In the genomic region with DNA sequence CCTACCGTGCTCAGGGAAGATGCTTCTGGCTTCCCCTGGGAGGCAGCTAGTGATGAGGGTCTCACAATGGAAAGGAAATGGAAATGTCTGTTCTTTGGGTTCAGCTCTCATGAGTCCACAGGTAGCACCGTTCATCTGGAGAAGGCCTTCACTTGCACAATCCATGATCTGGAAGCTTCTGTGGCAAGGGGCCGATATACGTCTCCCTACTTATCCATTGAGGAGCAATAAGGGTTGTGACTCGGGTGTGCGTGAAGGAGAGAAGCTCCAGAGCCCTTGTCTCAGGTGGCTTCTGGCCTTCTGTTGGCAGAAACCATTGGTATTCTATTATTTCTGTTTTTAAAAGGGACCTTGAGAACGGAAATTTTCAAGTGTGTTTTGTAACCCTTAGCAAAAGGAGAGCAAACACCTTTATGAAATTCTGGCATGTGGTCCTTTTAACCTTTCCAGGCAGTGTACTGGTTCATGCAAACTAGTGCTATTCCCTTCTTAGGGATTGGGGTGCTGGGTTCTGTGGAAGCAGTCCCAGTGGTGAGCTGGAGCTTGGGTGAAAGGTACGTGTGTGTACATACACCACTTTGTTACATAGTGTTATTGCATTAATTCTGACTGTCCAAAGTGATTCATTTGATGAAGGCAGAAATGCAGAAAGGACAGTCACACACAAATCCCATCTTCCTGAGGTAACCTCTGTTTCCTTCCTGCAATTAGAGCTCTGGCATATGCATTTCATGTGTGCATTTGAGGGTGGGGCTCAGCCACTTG, we compare ENCODE assay signal across 12 cellular contexts. TPM values are rescaled to one million over a fixed set of nuclear protein-coding genes. Genes with fewer than 3 reads are reported as not detected.
DNase-seq lines count a peak whose midpoint lies in the region; ATAC-seq, FAIRE-seq and TF ChIP-seq lines count a peak whose summit lies in the region.
"Had no signal": no experiment of that assay in that cellular context is flagged by ENCODE, and none has a peak within 500 bp of the region (broad histone marks: within the 10 kb centered on the region; RNA-seq: fewer than 3 reads in every experiment).

No MANE protein-coding gene starts in this region.

- no peak overlapping the region for H2AFZ ChIP-seq in K562 (ENCODE audit: low read depth, low read length)

- H3K36me3 ChIP-seq in K562 (ENCODE audit: control insufficient read depth, insufficient read depth, low read length): no peaks in the 10 kb centered on the region
- H3K36me3 ChIP-seq in mucosa of rectum (ENCODE audit: control insufficient read depth in 2 of 2, insufficient read depth in 2 of 2, low read length in 2 of 2): peaks cover 12% of the 10 kb centered on the region in 2 donors

- H3K4me2 ChIP-seq in K562 (ENCODE audit: insufficient read depth, low read length): no peak overlapping the region; the same call in 1 of the 2 replicates

- intact Hi-C loops in K562 (cut with micrococcal nuclease): no loop called here

- H3K79me2 ChIP-seq in K562 (ENCODE audit: control insufficient read depth, insufficient read depth, low read length): 0 out of 3 replicates have a peak, but pooled peaks cover 2% of the 10 kb centered on the region

- no peak for ATAC-seq in stimulated activated naive CD8-positive, alpha-beta T cell treated with anti-CD3 and anti-CD28 coated beads, Interleukin-15, Interleukin-2, amounts not matched to agents 100 U/mL and 50 U/mL, for 24 hours
- ATAC-seq in K562: no peak
- ATAC-seq in GM21528 (IDR thresholded peaks at IDR 0.05; ENCODE audit: low FRiP score, unreplicated experiment): no peak
- no peak for ATAC-seq in HG02884 (IDR thresholded peaks at IDR 0.05; ENCODE audit: unreplicated experiment)

- CTCF ChIA-PET in K562 (lab: Yijun Ruan, JAX; ENCODE audit: low intra/inter-chr PET ratio): no interaction called here

- H3K4me3 ChIP-seq in K562 (no peak overlapping the region), mucosa of rectum (ENCODE audit: low read length in 2 of 2) (peak overlapping the region; percentile 16 to 32)

- H3K9me3 Mint-ChIP-seq in stimulated activated naive CD8-positive, alpha-beta T cell treated with anti-CD3 and anti-CD28 coated beads, Interleukin-15, Interleukin-2, amounts not matched to agents 100 ng/mL and 50 ng/mL, for 24 hours: no peaks in the 10 kb centered on the region

- POLR2A ChIA-PET in K562 (lab: Yijun Ruan, JAX): interaction anchor here (0.6 to 1.0 kb wide), 2 partner anchors 9 to 50 kb away, joined by 3 read pairs; no protein-coding TSS in a partner anchor

- no peaks in the 10 kb centered on the region for H4K20me1 ChIP-seq in K562 (replicated peaks; ENCODE audit: control insufficient read depth, insufficient read depth, low read length)

- peaks cover 98% of the 10 kb centered on the region for H3K4me1 Mint-ChIP-seq in stimulated activated naive CD8-positive, alpha-beta T cell treated with anti-CD3 and anti-CD28 coated beads, Interleukin-15, Interleukin-2, amounts not matched to agents 100 ng/mL and 50 ng/mL, for 24 hours (ENCODE audit: low read depth)

- no TSS peak for BruUV-seq in K562 (replicated peaks; lab: Mats Ljungman, UMichigan)

- H3K36me3 Mint-ChIP-seq in stimulated activated naive CD8-positive, alpha-beta T cell treated with anti-CD3 and anti-CD28 coated beads, Interleukin-15, Interleukin-2, amounts not matched to agents 100 ng/mL and 50 ng/mL, for 24 hours (ENCODE audit: low read depth): peaks cover 44% of the 10 kb centered on the region

- no peaks in the 10 kb centered on the region for H3K27me3 Mint-ChIP-seq in stimulated activated naive CD8-positive, alpha-beta T cell treated with anti-CD3 and anti-CD28 coated beads, Interleukin-15, Interleukin-2, amounts not matched to agents 100 ng/mL and 50 ng/mL, for 24 hours

- 73% methylated on average over 7 of the region's 8 CpGs for WGBS in K562 (ENCODE audit: insufficient coverage, low coverage, missing lambda C conversion rate)

- TF ChIP-seq CTCF in K562 (IDR thresholded peaks at IDR 0.05 in 2 of 3, conservative IDR thresholded peaks at IDR 0.05 in 1 of 3; ENCODE audit: insufficient read depth in 2 of 3, low read depth in 1 of 3, low read length in 3 of 3) (no peak), GM13977 (IDR thresholded peaks at IDR 0.05; ENCODE audit: extremely low read depth, insufficient read depth, missing control alignments) (no peak)

- TF ChIP-seq RAD21 in K562 (CRISPR knock-in tag; conservative IDR thresholded peaks at IDR 0.05 in 1 of 2, IDR thresholded peaks at IDR 0.05 in 1 of 2): no peak

- no peak for DNase-seq in stimulated activated naive CD8-positive, alpha-beta T cell treated with anti-CD3 and anti-CD28 coated beads, Interleukin-15, Interleukin-2, amounts not matched to agents 100 U/mL and 50 U/mL, for 24 hours
- no peak for DNase-seq in K562 (ENCODE audit: extremely low read depth in 1 of 4, low spot score in 3 of 4)
- DNase-seq in SIG-M5 (lab: John Stamatoyannopoulos, UW): no peak
- DNase-seq in GM13977 (ENCODE audit: low spot score): no peak
- DNase-seq: activated CD4-positive, alpha-beta T cell treated with anti-CD3 and anti-CD28 coated beads for 4 hours; hypothalamus; OCI-M1 had no signal

- H3K9me1 ChIP-seq in K562 (ENCODE audit: control insufficient read depth, insufficient read depth, low read length): peaks cover under 1% of the 10 kb centered on the region

- peak; percentile 11 for FAIRE-seq in K562 (lab: Jason Lieb, UNC)
- FAIRE-seq: colon had no signal

- no peak for TF ChIP-seq POLR2A in K562 (conservative IDR thresholded peaks at IDR 0.05)

- H3K4me3 Mint-ChIP-seq in stimulated activated naive CD8-positive, alpha-beta T cell treated with anti-CD3 and anti-CD28 coated beads, Interleukin-15, Interleukin-2, amounts not matched to agents 100 ng/mL and 50 ng/mL, for 24 hours: peak overlapping the region; percentile 75

- no peak for TF ChIP-seq EP300 in K562 (IDR thresholded peaks at IDR 0.05; ENCODE audit: low read length)

- H3K9ac ChIP-seq in K562 (ENCODE audit: insufficient read depth in 1 of 2, low read depth in 2 of 2, low read length in 2 of 2): no peak overlapping the region
- H3K9ac ChIP-seq in mucosa of rectum (ENCODE audit: low read depth in 1 of 2, low read length in 2 of 2): peak overlapping the region; percentile 42 to 80

- in situ Hi-C loops in K562 (cut with MboI): no loop called here
- in situ Hi-C loops in GM13977 (cut with MboI; ENCODE audit: low pct_unique_long_range_greater_than_20kb, low sequenced_read_pairs, unreplicated experiment): no loop called here

- H3K9me3 ChIP-seq in K562 (replicated peaks; ENCODE audit: control insufficient read depth, insufficient read depth, low read depth, low read length) (no peaks in the 10 kb centered on the region), mucosa of rectum (ENCODE audit: control insufficient read depth in 2 of 2, low read length in 2 of 2) (no peaks in the 10 kb centered on the region)

- H3K27ac Mint-ChIP-seq in stimulated activated naive CD8-positive, alpha-beta T cell treated with anti-CD3 and anti-CD28 coated beads, Interleukin-15, Interleukin-2, amounts not matched to agents 100 ng/mL and 50 ng/mL, for 24 hours: peak overlapping the region; percentile 96

- no peak overlapping the region for H3K27ac ChIP-seq in K562 (ENCODE audit: extremely low read depth, low read depth, low read length)
- peak overlapping the region; percentile 95 to 97 for H3K27ac ChIP-seq in mucosa of rectum (ENCODE audit: low read depth in 2 of 2, low read length in 2 of 2)

- peaks cover 29 to 32% of the 10 kb centered on the region in 2 experiments for H3K4me1 ChIP-seq in K562 (replicated peaks in 1 of 2; ENCODE audit: control insufficient read depth in 2 of 2, insufficient read depth in 2 of 2, low read length in 2 of 2)
- peaks cover 65 to 78% of the 10 kb centered on the region in 2 donors for H3K4me1 ChIP-seq in mucosa of rectum (ENCODE audit: control insufficient read depth in 2 of 2, insufficient read depth in 2 of 2, low read length in 2 of 2)

- no peaks in the 10 kb centered on the region for H3K27me3 ChIP-seq in K562 (ENCODE audit: control insufficient read depth in 2 of 2, insufficient read depth in 2 of 2, low read length in 2 of 2)
- no peaks in the 10 kb centered on the region for H3K27me3 ChIP-seq in mucosa of rectum (ENCODE audit: control insufficient read depth in 2 of 2, insufficient read depth in 2 of 2, low read length in 2 of 2)

TF ChIP-seq in K562, 482 proteins besides CTCF, POLR2A, EP300 and RAD21 (continues in another document):
- TF ChIP-seq, protein P1, sequence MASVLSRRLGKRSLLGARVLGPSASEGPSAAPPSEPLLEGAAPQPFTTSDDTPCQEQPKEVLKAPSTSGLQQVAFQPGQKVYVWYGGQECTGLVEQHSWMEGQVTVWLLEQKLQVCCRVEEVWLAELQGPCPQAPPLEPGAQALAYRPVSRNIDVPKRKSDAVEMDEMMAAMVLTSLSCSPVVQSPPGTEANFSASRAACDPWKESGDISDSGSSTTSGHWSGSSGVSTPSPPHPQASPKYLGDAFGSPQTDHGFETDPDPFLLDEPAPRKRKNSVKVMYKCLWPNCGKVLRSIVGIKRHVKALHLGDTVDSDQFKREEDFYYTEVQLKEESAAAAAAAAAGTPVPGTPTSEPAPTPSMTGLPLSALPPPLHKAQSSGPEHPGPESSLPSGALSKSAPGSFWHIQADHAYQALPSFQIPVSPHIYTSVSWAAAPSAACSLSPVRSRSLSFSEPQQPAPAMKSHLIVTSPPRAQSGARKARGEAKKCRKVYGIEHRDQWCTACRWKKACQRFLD (CRISPR knock-in tag; IDR thresholded peaks at IDR 0.05): no peak

RNA-seq across cellular contexts. Expression of gene KLF13, which starts 32.5 kb away (rescaled TPM):
- 3.0 and 4.1 TPM in 2 replicates for total RNA-seq in K562 (2011; cell fraction: chromatin; rRNA removed; ENCODE audit: low replicate concordance)
- total RNA-seq in K562 (2011; cell fraction: nucleolus; rRNA removed): 3.0 and 4.2 TPM in 2 replicates
- 6.4 and 7.3 TPM in 2 replicates for total RNA-seq in K562 (2011; cell fraction: nucleoplasm; rRNA removed)
- 6.4 and 6.5 TPM in 2 replicates for total RNA-seq in K562 (2014; rRNA removed)
- 8.1 and 9.6 TPM in 2 replicates for total RNA-seq in K562 (2014; rRNA removed; fragmentation: Illumina TruSeq; extraction: Trizol)
- total RNA-seq in K562 (2015; rRNA removed; fragmentation: Illumina TruSeq; extraction: Trizol): 4.5 and 6.1 TPM in 2 replicates
- 10.5 and 13.6 TPM in 2 replicates for total RNA-seq in K562 (2021)
- 4.1 and 4.8 TPM in 2 replicates for polyA plus RNA-seq in K562 (2011; rRNA removed)
- polyA plus RNA-seq in K562 (2011; cell fraction: cytosol; rRNA removed): 2.1 and 2.7 TPM in 2 replicates
- polyA plus RNA-seq in K562 (2011; cell fraction: nucleus; rRNA removed): 1.3 and 2.2 TPM in 2 replicates
- polyA plus RNA-seq in K562 (2012): 6.4 and 7.3 TPM in 2 replicates
- 5.9 TPM in 2 replicates for polyA plus RNA-seq in K562 (2014; fragmentation: Illumina TruSeq; extraction: Trizol)
- 1 to 10 TPM; 1.8 to 2.2 TPM for polyA plus RNA-seq in K562 (2014; fragmentation: Nextera tagmentation; extraction: Ambion mirVana)
- 3.0 and 3.3 TPM in 2 replicates for polyA plus RNA-seq in K562 (2014; rRNA removed)
- polyA minus RNA-seq in K562 (2011; rRNA and poly(A)+ RNA removed): 4.6 and 5.4 TPM in 2 replicates
- polyA minus RNA-seq in K562 (2011; cell fraction: cytosol; rRNA and poly(A)+ RNA removed): 3.5 and 4.4 TPM in 2 replicates
- 1.00 and 1.3 TPM in 2 replicates for polyA minus RNA-seq in K562 (2011; cell fraction: nucleus; rRNA and poly(A)+ RNA removed)

Comparison
In these comparisons a context has a peak if more than half of its experiments do, and no peak if none do; other contexts are left out.
1. H3K9ac ChIP-seq: peak in mucosa of rectum (2 of 2); none in K562 (0 of 2).